In the genomic region with DNA sequence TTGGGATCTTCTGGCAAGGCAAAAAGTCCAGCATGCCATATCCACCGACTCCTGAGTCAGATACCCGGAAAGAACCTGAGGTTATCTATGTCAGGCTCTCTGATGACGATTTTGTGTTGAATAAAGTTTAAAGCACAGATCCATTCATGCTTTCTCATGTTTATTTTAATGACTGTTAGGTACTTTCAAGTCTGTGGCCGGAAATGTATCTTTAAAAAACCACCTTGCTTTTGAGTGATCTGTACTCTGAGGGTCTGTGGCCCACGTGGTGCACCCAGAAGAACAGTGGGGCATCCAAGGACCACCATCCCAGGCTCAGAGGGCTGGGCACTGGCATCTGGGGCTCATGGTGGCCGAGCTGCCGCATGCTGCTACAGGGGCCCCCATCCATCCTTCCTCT, we compare ENCODE assay signal across 23 cellular contexts. TPM values are rescaled to one million over a fixed set of nuclear protein-coding genes. Genes with fewer than 3 reads are reported as not detected.
DNase-seq lines count a peak whose midpoint lies in the region; ATAC-seq and TF ChIP-seq lines count a peak whose summit lies in the region.
"Had no signal": no experiment of that assay in that cellular context is flagged by ENCODE, and none has a peak within 500 bp of the region (broad histone marks: within the 10 kb centered on the region; RNA-seq: fewer than 3 reads in every experiment).

No MANE protein-coding gene starts in this region.

- H3K36me3 Mint-ChIP-seq in stimulated activated effector memory CD8-positive, alpha-beta T cell treated with anti-CD3 and anti-CD28 coated beads, Interleukin-12 subunit alpha, Interleukin-12 subunit beta, amount 100 ng/mL, for 72 hours = no peaks in the 10 kb centered on the region
- H3K36me3 Mint-ChIP-seq in activated CD4-positive, alpha-beta memory T cell treated with anti-CD3 and anti-CD28 coated beads for 36 hours = no peaks in the 10 kb centered on the region
- H3K36me3 Mint-ChIP-seq in CD8-positive, alpha-beta memory T cell = no peaks in the 10 kb centered on the region
- H3K36me3 Mint-ChIP-seq: CD14-positive monocyte had no signal

- no peaks in the 10 kb centered on the region for H3K9me3 Mint-ChIP-seq in stimulated activated effector memory CD8-positive, alpha-beta T cell treated with anti-CD3 and anti-CD28 coated beads, Interleukin-12 subunit alpha, Interleukin-12 subunit beta, amount 100 ng/mL, for 72 hours
- H3K9me3 Mint-ChIP-seq in activated CD4-positive, alpha-beta memory T cell treated with anti-CD3 and anti-CD28 coated beads for 36 hours = no peaks in the 10 kb centered on the region
- no peaks in the 10 kb centered on the region for H3K9me3 Mint-ChIP-seq in CD8-positive, alpha-beta memory T cell
- H3K9me3 Mint-ChIP-seq: CD14-positive monocyte, GM23338 had no signal

- no peaks in the 10 kb centered on the region for H3K27me3 ChIP-seq in Loucy (ENCODE audit: insufficient read depth, low read length, poor library complexity, severe bottlenecking)
- no peaks in the 10 kb centered on the region for H3K27me3 ChIP-seq in CD8-positive, alpha-beta memory T cell (ENCODE audit: insufficient read depth, low read length, poor library complexity, severe bottlenecking)

- H3K4me1 ChIP-seq in Loucy (ENCODE audit: insufficient read depth, low read length, poor library complexity, severe bottlenecking) = peaks cover 17% of the 10 kb centered on the region
- H3K4me1 ChIP-seq in CD8-positive, alpha-beta memory T cell (ENCODE audit: insufficient read depth, low read length) = no peaks in the 10 kb centered on the region

- ATAC-seq in GM19035 (IDR thresholded peaks at IDR 0.05; ENCODE audit: unreplicated experiment) = peak; percentile 51
- no peak for ATAC-seq in stimulated activated effector memory CD8-positive, alpha-beta T cell treated with anti-CD3 and anti-CD28 coated beads, Interleukin-12 subunit alpha, Interleukin-12 subunit beta, amount 100 ng/mL, for 72 hours
- ATAC-seq: A549, GM23338, T-helper 17 cell had no signal

- H3K4me3 ChIP-seq in GM12865 (ENCODE audit: low read depth, low read length) = no peak overlapping the region
- H3K4me3 ChIP-seq in Loucy (ENCODE audit: low read length, poor library complexity, severe bottlenecking) = peak overlapping the region; percentile 44
- no peak overlapping the region for H3K4me3 ChIP-seq in CD8-positive, alpha-beta memory T cell (ENCODE audit: low read length)
- H3K4me3 ChIP-seq: A549, GM23338, PC-9, SK-N-MC had no signal

- no peaks in the 10 kb centered on the region for H3K9me2 ChIP-seq in Loucy (replicated peaks; ENCODE audit: low read depth, low read length)

- POLR2A ChIA-PET in activated CD4-positive, alpha-beta memory T cell treated with anti-CD3 and anti-CD28 coated beads for 36 hours (lab: Charles Lee) = no interaction called here
- POLR2A ChIA-PET in CD8-positive, alpha-beta memory T cell (lab: Charles Lee) = no interaction called here

- peaks cover 13% of the 10 kb centered on the region for H3K27me3 Mint-ChIP-seq in activated CD4-positive, alpha-beta memory T cell treated with anti-CD3 and anti-CD28 coated beads for 36 hours
- H3K27me3 Mint-ChIP-seq in CD8-positive, alpha-beta memory T cell = peaks cover 9 to 39% of the 10 kb centered on the region in 2 donors

- CTCF ChIA-PET in activated CD4-positive, alpha-beta memory T cell treated with anti-CD3 and anti-CD28 coated beads for 36 hours (lab: Charles Lee) = interaction anchor here (1.0 kb wide), 2 partner anchors 75 to 464 kb away, joined by 3 read pairs; no protein-coding TSS in a partner anchor
- CTCF ChIA-PET in CD8-positive, alpha-beta memory T cell (lab: Charles Lee) = no interaction called here

- H3F3A ChIP-seq in Loucy (ENCODE audit: low read depth) = no peaks in the 10 kb centered on the region

- H4K20me1 ChIP-seq in Loucy (ENCODE audit: insufficient read depth, low read length, poor library complexity, severe bottlenecking) = no peaks in the 10 kb centered on the region

- peak overlapping the region; percentile 65 for H3K27ac Mint-ChIP-seq in stimulated activated effector memory CD8-positive, alpha-beta T cell treated with anti-CD3 and anti-CD28 coated beads, Interleukin-12 subunit alpha, Interleukin-12 subunit beta, amount 100 ng/mL, for 72 hours
- H3K27ac Mint-ChIP-seq in activated CD4-positive, alpha-beta memory T cell treated with anti-CD3 and anti-CD28 coated beads for 36 hours = no peak overlapping the region
- H3K27ac Mint-ChIP-seq in CD8-positive, alpha-beta memory T cell = no peak overlapping the region
- H3K27ac Mint-ChIP-seq: B cell, T-helper 17 cell had no signal

- H2AFZ ChIP-seq in Loucy (ENCODE audit: low read length) = no peak overlapping the region
- H2AFZ ChIP-seq: GM23338, PC-9 had no signal

- peak; percentile 33 for DNase-seq in GM12865 (ENCODE audit: low read depth)
- DNase-seq in stimulated activated effector memory CD8-positive, alpha-beta T cell treated with anti-CD3 and anti-CD28 coated beads, Interleukin-12 subunit alpha, Interleukin-12 subunit beta, amount 100 ng/mL, for 72 hours (ENCODE audit: low spot score in 2 of 2) = no peak
- DNase-seq in activated CD4-positive, alpha-beta memory T cell treated with anti-CD3 and anti-CD28 coated beads for 36 hours = no peak
- DNase-seq in epidermal melanocyte (ENCODE audit: insufficient read length, low spot score) = no peak
- DNase-seq in CD8-positive, alpha-beta memory T cell = no peak
- DNase-seq: IMR-90, NCI-H1694 treated with DMSO at 0.1 percent for 48 hours, NCI-H2081 treated with DMSO at 0.1 percent for 48 hours, NCI-H2171 treated with DMSO at 0.1 percent for 48 hours, NCI-H446 treated with DMSO at 0.1 percent for 48 hours, NCI-H526 treated with DMSO at 0.1 percent for 48 hours, PC-9, SHP77, SW 1271, T-helper 17 cell had no signal

- no peak overlapping the region for H3K27ac ChIP-seq in CD8-positive, alpha-beta memory T cell (ENCODE audit: low read depth, low read length)
- H3K27ac ChIP-seq: PC-9, SK-N-MC had no signal

- H3K4me1 Mint-ChIP-seq in stimulated activated effector memory CD8-positive, alpha-beta T cell treated with anti-CD3 and anti-CD28 coated beads, Interleukin-12 subunit alpha, Interleukin-12 subunit beta, amount 100 ng/mL, for 72 hours = peaks cover 13% of the 10 kb centered on the region
- no peaks in the 10 kb centered on the region for H3K4me1 Mint-ChIP-seq in activated CD4-positive, alpha-beta memory T cell treated with anti-CD3 and anti-CD28 coated beads for 36 hours (ENCODE audit: low read depth)
- H3K4me1 Mint-ChIP-seq in CD8-positive, alpha-beta memory T cell = peaks cover 0 to 4% (median 0%) of the 10 kb centered on the region in 3 donors

- peak overlapping the region; percentile 66 for H3K4me2 ChIP-seq in Loucy (ENCODE audit: low read depth, low read length, poor library complexity, severe bottlenecking)
- H3K4me2 ChIP-seq: A549, GM23338, PC-9 had no signal

- TF ChIP-seq CTCF in GM12865 (IDR thresholded peaks at IDR 0.05; ENCODE audit: insufficient read depth, low read depth, low read length, missing control alignments) (no peak), Loucy (conservative IDR thresholded peaks at IDR 0.05; ENCODE audit: low read length) (no peak)

- H3K36me3 ChIP-seq in Loucy (ENCODE audit: insufficient read depth, low read length) = no peaks in the 10 kb centered on the region
- no peaks in the 10 kb centered on the region for H3K36me3 ChIP-seq in CD8-positive, alpha-beta memory T cell (ENCODE audit: insufficient read depth, low read length)

- H3K4me3 Mint-ChIP-seq in stimulated activated effector memory CD8-positive, alpha-beta T cell treated with anti-CD3 and anti-CD28 coated beads, Interleukin-12 subunit alpha, Interleukin-12 subunit beta, amount 100 ng/mL, for 72 hours = no peak overlapping the region
- no peak overlapping the region for H3K4me3 Mint-ChIP-seq in activated CD4-positive, alpha-beta memory T cell treated with anti-CD3 and anti-CD28 coated beads for 36 hours
- no peak overlapping the region for H3K4me3 Mint-ChIP-seq in CD8-positive, alpha-beta memory T cell
- H3K4me3 Mint-ChIP-seq: B cell, CD14-positive monocyte, GM23338, T-helper 17 cell had no signal

- intact Hi-C loops in activated CD4-positive, alpha-beta memory T cell treated with anti-CD3 and anti-CD28 coated beads for 36 hours (cut with micrococcal nuclease) = no loop called here

- no peak overlapping the region for H3K9ac ChIP-seq in Loucy (ENCODE audit: low read depth, low read length, poor library complexity, severe bottlenecking)

- no peaks in the 10 kb centered on the region for H3K79me2 ChIP-seq in Loucy (ENCODE audit: insufficient read depth, low read length)

- no peaks in the 10 kb centered on the region for H3K9me3 ChIP-seq in Loucy (ENCODE audit: insufficient read depth, low read depth, low read length)
- H3K9me3 ChIP-seq in CD8-positive, alpha-beta memory T cell (ENCODE audit: low read length) = no peaks in the 10 kb centered on the region

RNA-seq across cellular contexts. Expression of gene VASH2, which starts 30.1 kb away (rescaled TPM):
- total RNA-seq in activated CD4-positive, alpha-beta memory T cell treated with anti-CD3 and anti-CD28 coated beads for 36 hours = under 1 TPM; 0.57 to 0.63 TPM
- under 1 TPM; 0.07 to 0.18 TPM for total RNA-seq in CD8-positive, alpha-beta memory T cell
- not detected for polyA plus RNA-seq in CD8-positive, alpha-beta memory T cell
- total RNA-seq: B cell, MCF 10A, PC-9 had no signal
- polyA plus RNA-seq: CD14-positive monocyte had no signal
